In genomic region chr6:135496805-135497411, GRCh38 we compare ENCODE assay signal across 8 cellular contexts. TPM values are rescaled to one million over a fixed set of nuclear protein-coding genes. Genes with fewer than 3 reads are reported as not detected.
DNase-seq lines count a peak whose midpoint lies in the region; ATAC-seq lines count a peak whose summit lies in the region.

No MANE protein-coding gene starts in this region.

- H3K4me3 ChIP-seq in esophagus (ENCODE audit: low read depth in 1 of 2, low read length in 2 of 2), result peak overlapping the region; percentile 81 to 98

- ATAC-seq in GM18858 (IDR thresholded peaks at IDR 0.05; ENCODE audit: unreplicated experiment), result no peak

- H3K27me3 ChIP-seq in esophagus (ENCODE audit: control insufficient read depth in 1 of 2, insufficient read depth in 2 of 2, low read length in 2 of 2), result no peaks in the 10 kb centered on the region

- WGBS in esophagus, 2 donors, result 1 to 2% methylated on average over 9 of the region's 9 CpGs

- peak overlapping the region; percentile 92 to 97 for H3K27ac ChIP-seq in esophagus (ENCODE audit: low read depth in 2 of 2, low read length in 1 of 2)

- H3K36me3 ChIP-seq in esophagus (ENCODE audit: control insufficient read depth in 2 of 2, insufficient read depth in 2 of 2, low read length in 1 of 2), result no peaks in the 10 kb centered on the region

- DNase-seq in DMS79 (lab: John Stamatoyannopoulos, UW), result peak; percentile 2
- peak; percentile 44 for DNase-seq in NCI-H748 treated with DMSO at 0.1 percent for 48 hours (lab: John Stamatoyannopoulos, UW)
- peak; percentile 6 for DNase-seq in putamen (ENCODE audit: low spot score)
- DNase-seq in activated T-cell treated with anti-CD3 and anti-CD28 coated beads, Interleukin-2, amount 50 U/mL, for 48 hours, result no peak
- DNase-seq in SIG-M5 treated with dmso at 0.1 percent for 504 hours (lab: John Stamatoyannopoulos, UW; ENCODE audit: unreplicated experiment), result no peak
- DNase-seq in GOT3 (lab: John Stamatoyannopoulos, UW), result no peak

- H3K4me1 ChIP-seq in esophagus (ENCODE audit: control insufficient read depth in 2 of 2, insufficient read depth in 2 of 2, low read length in 1 of 2), result no peaks in the 10 kb centered on the region

- no peaks in the 10 kb centered on the region for H3K9me3 ChIP-seq in esophagus (ENCODE audit: control insufficient read depth in 2 of 2, insufficient read depth in 1 of 2, low read depth in 1 of 2, low read length in 1 of 2)

RNA-seq across cellular contexts. Expression of gene AHI1, which starts 0.6 kb away (rescaled TPM):
- 1 to 10 TPM; 3.9 to 8.8 TPM for polyA plus RNA-seq in esophagus

Comparison
In these comparisons a context has a peak if more than half of its experiments do, and no peak if none do; other contexts are left out.
1. DNase-seq: peak in DMS79 (single experiment), NCI-H748 treated with DMSO at 0.1 percent for 48 hours (single experiment) and putamen (single experiment); none in activated T-cell treated with anti-CD3 and anti-CD28 coated beads, Interleukin-2, amount 50 U/mL, for 48 hours (0 of 2), SIG-M5 treated with dmso at 0.1 percent for 504 hours (single experiment) and GOT3 (single experiment).